Comparison of ENCODE assay signal across 8 cellular contexts in the genomic region with DNA sequence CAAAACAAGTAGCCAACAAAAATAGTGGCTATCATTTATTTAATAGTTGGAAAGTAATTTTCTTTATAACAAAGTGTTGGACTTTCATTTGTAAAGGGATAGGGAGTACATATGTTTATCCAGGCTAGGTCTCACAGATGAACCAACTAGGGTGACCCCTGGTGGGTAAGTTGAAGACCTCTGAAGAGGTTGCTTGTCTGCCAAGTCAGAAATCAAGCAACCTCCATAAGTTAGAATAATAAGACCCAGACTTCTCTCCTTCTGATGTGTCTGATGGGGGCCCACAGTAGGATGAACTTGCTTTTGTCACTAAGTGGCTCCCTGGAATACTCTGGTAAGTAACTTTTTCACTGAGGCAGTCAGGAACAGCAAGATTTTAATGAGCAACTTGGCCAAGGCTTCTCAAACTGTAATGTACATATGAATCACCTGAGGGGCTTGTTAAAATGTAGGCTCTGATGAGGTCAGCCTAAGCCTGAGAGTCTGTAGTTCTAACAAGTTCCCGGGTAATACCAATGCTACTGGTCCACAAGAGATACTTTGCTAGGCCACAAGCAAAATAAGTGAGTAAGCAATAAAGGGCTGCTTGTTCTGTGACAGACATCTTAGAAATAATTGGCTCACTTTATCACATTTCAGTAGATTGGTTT.
A peak's percentile ranks its signal among the peaks of the same experiment; 100 is the strongest.
DNase-seq lines count a peak whose midpoint lies in the region; ATAC-seq, FAIRE-seq and TF ChIP-seq lines count a peak whose summit lies in the region.

No MANE protein-coding gene starts in this region.

- H3K4me1 ChIP-seq in A549 (no peaks in the 10 kb centered on the region), kidney (ENCODE audit: control insufficient read depth in 1 of 2, insufficient read depth in 1 of 2, low read depth in 1 of 2, low read length in 2 of 2) (peaks cover 0 to 3% of the 10 kb centered on the region in 2 donors)

- TF ChIP-seq POLR2A in A549 (IDR thresholded peaks at IDR 0.05; ENCODE audit: low read length), result no peak

- WGBS in A549 (ENCODE audit: missing lambda C conversion rate), result 0% methylated on average over 1 of the region's 1 CpG

- TF ChIP-seq RAD21 in A549 (conservative IDR thresholded peaks at IDR 0.05 in 1 of 2, IDR thresholded peaks at IDR 0.05 in 1 of 2), result no peak

- no peaks in the 10 kb centered on the region for H3K36me3 ChIP-seq in kidney (ENCODE audit: control insufficient read depth in 1 of 2, insufficient read depth in 2 of 2, low read length in 2 of 2)

- no peaks in the 10 kb centered on the region for H3K9me3 Mint-ChIP-seq in endothelial cell (ENCODE audit: unreplicated experiment)

- no peak overlapping the region for H3K27ac ChIP-seq in A549
- H3K27ac ChIP-seq in kidney (ENCODE audit: low read depth in 2 of 2, low read length in 2 of 2), result no peak overlapping the region

- peaks cover 4% of the 10 kb centered on the region for H3K4me1 Mint-ChIP-seq in endothelial cell (ENCODE audit: unreplicated experiment)

- DNase-seq in A549 (ENCODE audit: low read depth in 1 of 2, low spot score in 1 of 2) (peak in 1 of 2 experiments; percentile 34), NAMALWA (ENCODE audit: low spot score) (peak; percentile 50), endothelial cell (ENCODE audit: low spot score) (peak; percentile 15), hippocampal formation (lab: John Stamatoyannopoulos, UW) (no peak), KG1 (lab: John Stamatoyannopoulos, UW) (no peak), kidney (no peak)

- no peak for TF ChIP-seq EP300 in A549 (IDR thresholded peaks at IDR 0.05)

- POLR2A ChIA-PET in A549 (lab: Yijun Ruan, JAX), result no interaction called here

- no peaks in the 10 kb centered on the region for H3K27me3 Mint-ChIP-seq in endothelial cell (ENCODE audit: unreplicated experiment)

- no peaks in the 10 kb centered on the region for H3K36me3 Mint-ChIP-seq in endothelial cell (ENCODE audit: low read depth, unreplicated experiment)

- ATAC-seq in A549 (peak in 1 of 2 experiments; percentile 44; a peak in 2 of 6 replicates), GM18868 (IDR thresholded peaks at IDR 0.05; ENCODE audit: unreplicated experiment) (peak; percentile 61), HG03095 (IDR thresholded peaks at IDR 0.05; ENCODE audit: unreplicated experiment) (no peak)

- CTCF ChIA-PET in A549 (lab: Yijun Ruan, JAX), result interaction anchor here (4.6 kb wide), 1 partner anchor 161 kb away, joined by 28 read pairs; no protein-coding TSS in a partner anchor

- TF ChIP-seq CTCF in A549 (IDR thresholded peaks at IDR 0.05), result no peak
- peak; percentile 46 for TF ChIP-seq CTCF in endothelial cell (IDR thresholded peaks at IDR 0.05; ENCODE audit: unreplicated experiment)
- no peak for TF ChIP-seq CTCF in kidney (IDR thresholded peaks at IDR 0.05; ENCODE audit: borderline replicate concordance, extremely low read depth, insufficient read depth)

- H3K9ac ChIP-seq in kidney (ENCODE audit: low read length in 2 of 2), result no peak overlapping the region

- no peak for FAIRE-seq in A549 (lab: Jason Lieb, UNC)
- no peak for FAIRE-seq in kidney (lab: Jason Lieb, UNC)

- H3K4me3 ChIP-seq in A549, result no peak overlapping the region
- H3K4me3 ChIP-seq in kidney (ENCODE audit: low read length in 2 of 2), result no peak overlapping the region

- H3K4me3 Mint-ChIP-seq in endothelial cell (ENCODE audit: unreplicated experiment), result no peak overlapping the region

- no peak overlapping the region for H3K27ac Mint-ChIP-seq in endothelial cell (ENCODE audit: unreplicated experiment)

- no peak overlapping the region for H3K4me2 ChIP-seq in A549

- H3K9me3 ChIP-seq in A549 (no peaks in the 10 kb centered on the region), kidney (ENCODE audit: control insufficient read depth in 1 of 2, low read length in 2 of 2) (no peaks in the 10 kb centered on the region)

- intact Hi-C loops in kidney (cut with DNase I), result no loop called here

TF ChIP-seq in A549, 52 proteins besides CTCF, POLR2A, EP300 and RAD21:
- no peak for TF ChIP-seq FOSB (CRISPR knock-in tag; IDR thresholded peaks at IDR 0.05)
- TF ChIP-seq SMC3 (IDR thresholded peaks at IDR 0.05), result 0 out of 3 replicates have a peak, but pooled peaks have one; percentile 6
- TF ChIP-seq, protein P1, sequence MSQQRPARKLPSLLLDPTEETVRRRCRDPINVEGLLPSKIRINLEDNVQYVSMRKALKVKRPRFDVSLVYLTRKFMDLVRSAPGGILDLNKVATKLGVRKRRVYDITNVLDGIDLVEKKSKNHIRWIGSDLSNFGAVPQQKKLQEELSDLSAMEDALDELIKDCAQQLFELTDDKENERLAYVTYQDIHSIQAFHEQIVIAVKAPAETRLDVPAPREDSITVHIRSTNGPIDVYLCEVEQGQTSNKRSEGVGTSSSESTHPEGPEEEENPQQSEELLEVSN (IDR thresholded peaks at IDR 0.05; ENCODE audit: borderline replicate concordance, low read depth), result no peak
- TF ChIP-seq JUN (IDR thresholded peaks at IDR 0.05), result no peak

Comparison
In these comparisons a context has a peak if more than half of its experiments do, and no peak if none do; other contexts are left out.
1. DNase-seq: peak in NAMALWA (single experiment) and endothelial cell (single experiment); none in hippocampal formation (0 of 2), KG1 (single experiment) and kidney (single experiment).